Comparison of ENCODE assay signal across 35 cellular contexts in the genomic region with DNA sequence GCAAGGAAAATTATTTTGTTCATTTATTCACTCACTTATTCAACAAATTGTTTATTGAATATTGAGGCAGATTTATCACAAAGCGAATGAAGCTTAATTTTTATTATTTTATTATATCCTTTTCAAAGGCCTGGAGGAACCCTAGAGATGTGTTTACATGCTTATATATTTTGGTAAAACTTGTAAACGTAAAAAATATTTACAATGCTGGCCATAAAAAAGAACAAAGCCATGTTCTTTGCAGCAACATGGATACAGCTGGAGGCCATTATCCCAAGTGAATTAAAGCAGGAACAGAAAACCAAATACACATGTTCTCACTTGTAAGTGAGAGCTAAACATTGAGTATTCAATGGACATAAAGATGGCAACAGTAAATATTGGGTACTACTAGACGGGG.
"Had no signal": no experiment of that assay in that cellular context is flagged by ENCODE, and none has a peak within 500 bp of the region (broad histone marks: within the 10 kb centered on the region; RNA-seq: fewer than 3 reads in every experiment).

No MANE protein-coding gene starts in this region.

- DNase-seq: Karpas-422, Kasumi-1, MG63, MM.1S, MV-4-11, NCI-H1048, NCI-H1092, NCI-H1092 treated with DMSO at 0.1 percent for 48 hours, NCI-H1105, NCI-H1105 treated with DMSO at 0.1 percent for 48 hours, NCI-H1417, NCI-H1417 treated with DMSO at 0.1 percent for 48 hours, NCI-H1436, NCI-H1436 treated with DMSO at 0.1 percent for 48 hours, NCI-H146, NCI-H1694, NCI-H1694 treated with DMSO at 0.1 percent for 48 hours, NCI-H187, NCI-H187 treated with DMSO at 0.1 percent for 48 hours, NCI-H1930, NCI-H2029, NCI-H2029 treated with DMSO at 0.1 percent for 48 hours, NCI-H2081, NCI-H2081 treated with DMSO at 0.1 percent for 48 hours, NCI-H2107, NCI-H2171, NCI-H2171 treated with DMSO at 0.1 percent for 48 hours, NCI-H2227 treated with DMSO at 0.1 percent for 48 hours, NCI-H226, NCI-H345, NCI-H446, NCI-H446 treated with DMSO at 0.1 percent for 48 hours, NCI-H510A, NCI-H510A treated with DMSO at 0.1 percent for 48 hours, NCI-H524 had no signal
